Comparison of ENCODE assay signal across 1 cellular context in genomic region chr17:38762231-38762630, GRCh38.
A peak's percentile ranks its signal among the peaks of the same experiment; 100 is the strongest.
TF ChIP-seq lines count a peak whose summit lies in the region.

No MANE protein-coding gene starts in this region.

TF ChIP-seq in HepG2, 621 proteins besides CTCF, POLR2A, EP300 and RAD21:
- TF ChIP-seq RBFOX2 (IDR thresholded peaks at IDR 0.05; ENCODE audit: low read depth, low read length) (0 out of 2 replicates have a peak, but pooled peaks have one; percentile 12), HOXA7 (CRISPR knock-in tag; IDR thresholded peaks at IDR 0.05) (no peak)
